Comparison of ENCODE assay signal across 12 cellular contexts in the genomic region with DNA sequence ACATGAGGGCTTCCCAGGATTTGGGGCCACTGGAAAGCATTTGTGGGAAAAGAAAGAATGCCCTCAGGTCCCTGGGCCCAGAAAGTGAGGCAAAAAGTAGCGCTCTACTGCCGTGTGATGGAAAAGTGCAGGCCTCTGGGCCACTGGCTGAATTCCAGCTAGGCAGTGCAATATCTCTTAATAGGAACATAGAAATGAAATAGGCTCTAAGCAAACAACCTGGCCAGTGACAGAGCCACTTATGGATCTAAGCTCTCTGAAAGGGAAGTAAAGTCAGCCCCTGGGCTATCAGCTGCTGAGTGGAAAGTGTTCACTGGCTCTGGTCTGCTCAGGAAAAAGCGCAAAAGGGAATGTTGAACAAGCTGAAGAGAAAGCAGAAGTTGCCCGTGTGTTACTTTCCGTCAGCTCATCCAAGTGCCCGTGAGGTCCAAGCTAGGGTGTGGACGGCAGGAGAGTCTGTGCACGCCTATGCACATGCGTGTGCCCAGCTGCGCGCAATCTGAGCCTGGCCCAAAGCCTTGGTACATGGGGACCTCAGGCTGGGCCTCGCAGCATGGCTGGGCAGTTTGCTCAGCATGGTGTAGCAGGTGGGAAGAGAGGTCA.
A peak's percentile ranks its signal among the peaks of the same experiment; 100 is the strongest.
DNase-seq lines count a peak whose midpoint lies in the region; ATAC-seq and TF ChIP-seq lines count a peak whose summit lies in the region.
"Had no signal": no experiment of that assay in that cellular context is flagged by ENCODE, and none has a peak within 500 bp of the region (broad histone marks: within the 10 kb centered on the region; RNA-seq: fewer than 3 reads in every experiment).

No MANE protein-coding gene starts in this region.

- H2BK15ac ChIP-seq in IMR-90 (ENCODE audit: low read depth, low read length) = no peak overlapping the region

- H3K27me3 ChIP-seq in IMR-90 (ENCODE audit: control insufficient read depth, insufficient read depth, low read length) (peaks cover 6% of the 10 kb centered on the region), ascending aorta (no peaks in the 10 kb centered on the region)

- no peaks in the 10 kb centered on the region for H4K20me1 ChIP-seq in IMR-90 (ENCODE audit: insufficient read depth, low read length)

- no peak overlapping the region for H3K23ac ChIP-seq in IMR-90 (ENCODE audit: low read depth, low read length)

- no peak for DNase-seq in IMR-90
- peak; percentile 72 for DNase-seq in SKM-1 treated with dmso at 0.1 percent for 144 hours (lab: John Stamatoyannopoulos, UW; ENCODE audit: unreplicated experiment)
- peak; percentile 68 for DNase-seq in Right ventricle myocardium superior
- peak; percentile 68 for DNase-seq in sciatic nerve (ENCODE audit: low spot score)
- DNase-seq in activated CD8-positive, alpha-beta T cell treated with anti-CD3 and anti-CD28 coated beads, Interleukin-2, amount 10 ng/mL, durations not matched to agents 7 days and 5 days = no peak
- DNase-seq in T-helper 2 cell = no peak
- DNase-seq in ascending aorta (ENCODE audit: low spot score in 2 of 2) = no peak
- DNase-seq in activated CD4-positive, alpha-beta T cell treated with anti-CD3 and anti-CD28 coated beads for 4 hours = no peak
- DNase-seq: activated CD4-positive, CD25-positive, alpha-beta regulatory T cell treated with anti-CD3 and anti-CD28 coated beads, Interleukin-2, amount 50 U/mL, for 72 hours; CD4-positive, CD25-positive, alpha-beta regulatory T cell; NCI-H2107 had no signal

- no peak overlapping the region for H4K5ac ChIP-seq in IMR-90 (ENCODE audit: low read depth, low read length)

- H2BK120ac ChIP-seq in IMR-90 (ENCODE audit: low read depth, low read length) = no peak overlapping the region

- BruUV-seq in IMR-90 (replicated peaks; lab: Mats Ljungman, UMichigan) = no TSS peak

- H3K36me3 ChIP-seq in IMR-90 (ENCODE audit: control insufficient read depth, insufficient read depth, low read length) (no peaks in the 10 kb centered on the region), ascending aorta (no peaks in the 10 kb centered on the region)

- H3K79me1 ChIP-seq in IMR-90 (ENCODE audit: low read depth in 1 of 2, low read length in 2 of 2) = no peaks in the 10 kb centered on the region

- H3K27ac ChIP-seq in IMR-90 (ENCODE audit: insufficient read depth, low read length) (no peak overlapping the region), ascending aorta (peak overlapping the region in 1 of 2 donors; percentile 56)

- H4K8ac ChIP-seq in IMR-90 (ENCODE audit: low read depth in 2 of 2, low read length in 2 of 2) = no peak overlapping the region

- no peak overlapping the region for H3K18ac ChIP-seq in IMR-90 (ENCODE audit: low read depth, low read length)

- H3K4ac ChIP-seq in IMR-90 (ENCODE audit: low read depth, low read length) = no peak overlapping the region

- H3K14ac ChIP-seq in IMR-90 (replicated peaks; ENCODE audit: low read depth, low read length) = no peak overlapping the region

- H4K91ac ChIP-seq in IMR-90 (ENCODE audit: insufficient read depth, low read depth, low read length) = no peak overlapping the region

- intact Hi-C loops in IMR-90 (cut with micrococcal nuclease) = no loop called here
- intact Hi-C loops in Right ventricle myocardium superior (cut with DNase I) = no loop called here
- intact Hi-C loops in sciatic nerve (cut with DNase I) = no loop called here
- intact Hi-C loops in ascending aorta (cut with DNase I) = no loop called here

- no peak overlapping the region for H2AK9ac ChIP-seq in IMR-90 (replicated peaks; ENCODE audit: low read depth, low read length, poor library complexity)

- H3K9me3 ChIP-seq in IMR-90 (ENCODE audit: control insufficient read depth, insufficient read depth, low read length) = no peaks in the 10 kb centered on the region
- H3K9me3 ChIP-seq in ascending aorta = no peaks in the 10 kb centered on the region

- dilution Hi-C loops in IMR-90 (cut with HindIII; ENCODE audit: low sequenced_read_pairs, unreplicated experiment) = no loop called here

- no peak overlapping the region for H3K9ac ChIP-seq in IMR-90 (ENCODE audit: low read depth, low read length)

- H3K27ac Mint-ChIP-seq in activated CD8-positive, alpha-beta T cell treated with anti-CD3 and anti-CD28 coated beads, Interleukin-2, amount 10 ng/mL, durations not matched to agents 7 days and 5 days = no peak overlapping the region
- H3K27ac Mint-ChIP-seq: CD4-positive, CD25-positive, alpha-beta regulatory T cell had no signal

- POLR2A ChIA-PET in IMR-90 (lab: Charles Lee; ENCODE audit: unreplicated experiment) = no interaction called here
- POLR2A ChIA-PET in activated CD8-positive, alpha-beta T cell treated with anti-CD3 and anti-CD28 coated beads, Interleukin-2, amount 10 ng/mL, durations not matched to agents 7 days and 5 days (lab: Charles Lee) = no interaction called here

- in situ Hi-C loops in IMR-90 (cut with MboI; ENCODE audit: low sequenced_read_pairs) = no loop called here

- no peaks in the 10 kb centered on the region for H3K36me3 Mint-ChIP-seq in activated CD8-positive, alpha-beta T cell treated with anti-CD3 and anti-CD28 coated beads, Interleukin-2, amount 10 ng/mL, durations not matched to agents 7 days and 5 days (ENCODE audit: low read depth)
- H3K36me3 Mint-ChIP-seq: CD4-positive, CD25-positive, alpha-beta regulatory T cell had no signal

- H3K4me1 ChIP-seq in IMR-90 (ENCODE audit: control insufficient read depth, insufficient read depth, low read length) (no peaks in the 10 kb centered on the region), ascending aorta (peaks cover 0 to 5% of the 10 kb centered on the region in 2 donors)

- peak overlapping the region; percentile 14 for H2AFZ ChIP-seq in IMR-90 (replicated peaks; ENCODE audit: low read length, poor library complexity)

- no peak overlapping the region for H3K56ac ChIP-seq in IMR-90 (ENCODE audit: extremely low read depth, insufficient read depth, low read length)

- no peaks in the 10 kb centered on the region for H3K9me3 Mint-ChIP-seq in activated CD8-positive, alpha-beta T cell treated with anti-CD3 and anti-CD28 coated beads, Interleukin-2, amount 10 ng/mL, durations not matched to agents 7 days and 5 days (ENCODE audit: insufficient read depth)
- H3K9me3 Mint-ChIP-seq: CD4-positive, CD25-positive, alpha-beta regulatory T cell had no signal

- peaks cover 5% of the 10 kb centered on the region for H3K4me1 Mint-ChIP-seq in activated CD8-positive, alpha-beta T cell treated with anti-CD3 and anti-CD28 coated beads, Interleukin-2, amount 10 ng/mL, durations not matched to agents 7 days and 5 days (ENCODE audit: low read depth)

- no peak for TF ChIP-seq RAD21 in IMR-90 (IDR thresholded peaks at IDR 0.05; ENCODE audit: low read length)

- no peak overlapping the region for H3K4me3 Mint-ChIP-seq in activated CD8-positive, alpha-beta T cell treated with anti-CD3 and anti-CD28 coated beads, Interleukin-2, amount 10 ng/mL, durations not matched to agents 7 days and 5 days
- H3K4me3 Mint-ChIP-seq: CD4-positive, CD25-positive, alpha-beta regulatory T cell had no signal

- no peak for TF ChIP-seq POLR2A in IMR-90 (IDR thresholded peaks at IDR 0.05; ENCODE audit: low read depth, low read length)

- CTCF ChIA-PET in IMR-90 (lab: Yijun Ruan, JAX) = interaction anchor here (1.2 kb wide), 1 partner anchor 22 kb away, joined by 3 read pairs; no protein-coding TSS in a partner anchor
- CTCF ChIA-PET in activated CD8-positive, alpha-beta T cell treated with anti-CD3 and anti-CD28 coated beads, Interleukin-2, amount 10 ng/mL, durations not matched to agents 7 days and 5 days (lab: Charles Lee) = no interaction called here

- H2AK5ac ChIP-seq in IMR-90 (ENCODE audit: low read depth, low read length) = no peak overlapping the region

- no peak overlapping the region for H2BK5ac ChIP-seq in IMR-90 (ENCODE audit: low read depth, low read length, poor library complexity, severe bottlenecking)

- no peaks in the 10 kb centered on the region for H3K27me3 Mint-ChIP-seq in activated CD8-positive, alpha-beta T cell treated with anti-CD3 and anti-CD28 coated beads, Interleukin-2, amount 10 ng/mL, durations not matched to agents 7 days and 5 days (ENCODE audit: low read depth)
- H3K27me3 Mint-ChIP-seq: CD4-positive, CD25-positive, alpha-beta regulatory T cell had no signal

- H3K9me1 ChIP-seq in IMR-90 (ENCODE audit: insufficient read depth, low read length) = no peaks in the 10 kb centered on the region; the same call in 1 of the 2 replicates

- no peak overlapping the region for H3K4me3 ChIP-seq in IMR-90 (ENCODE audit: insufficient read depth, low read depth, low read length)
- peak overlapping the region in 1 of 2 donors; percentile 22 for H3K4me3 ChIP-seq in ascending aorta

- ATAC-seq in IMR-90 (ENCODE audit: low read depth) = no peak
- ATAC-seq in Right ventricle myocardium superior (ENCODE audit: poor library complexity) = peak; percentile 88
- peak; percentile 70 for ATAC-seq in sciatic nerve
- ATAC-seq in activated CD8-positive, alpha-beta T cell treated with anti-CD3 and anti-CD28 coated beads, Interleukin-2, amount 10 ng/mL, durations not matched to agents 7 days and 5 days = no peak
- ATAC-seq: left colon had no signal

- WGBS in IMR-90 (ENCODE audit: extremely low coverage in 2 of 2, insufficient read length in 1 of 2), 2 experiments = 84% methylated on average over 6 of the region's 12 CpGs; no CpG with 5 or more reads in 1 of the 2 experiments

- H3K4me2 ChIP-seq in IMR-90 (ENCODE audit: low read depth, low read length) = no peak overlapping the region; the same call in 1 of the 2 replicates

- TF ChIP-seq CTCF in IMR-90 (conservative IDR thresholded peaks at IDR 0.05; ENCODE audit: low read depth, low read length) (no peak), ascending aorta (IDR thresholded peaks at IDR 0.05) (no peak)

- H2BK20ac ChIP-seq in IMR-90 (ENCODE audit: low read depth, low read length) = no peak overlapping the region

TF ChIP-seq in IMR-90, 13 proteins besides CTCF, POLR2A, EP300 and RAD21 (continues in another document):
- no peak for TF ChIP-seq NFE2L2 (IDR thresholded peaks at IDR 0.05; ENCODE audit: low read depth, low read length)
- TF ChIP-seq RCOR1 (IDR thresholded peaks at IDR 0.05; ENCODE audit: insufficient replicate concordance, low read length) = no peak
- TF ChIP-seq MAFK (IDR thresholded peaks at IDR 0.05; ENCODE audit: low read depth, low read length) = no peak
- no peak for TF ChIP-seq CHD1 (IDR thresholded peaks at IDR 0.05; ENCODE audit: low read depth, low read length)
- TF ChIP-seq ELK1 (IDR thresholded peaks at IDR 0.05; ENCODE audit: borderline replicate concordance, low read depth, low read length) = no peak
- no peak for TF ChIP-seq MAZ (IDR thresholded peaks at IDR 0.05; ENCODE audit: borderline replicate concordance, low read depth, low read length)
- no peak for TF ChIP-seq MXI1 (IDR thresholded peaks at IDR 0.05; ENCODE audit: borderline replicate concordance, low read depth, low read length)

Comparison
In these comparisons a context has a peak if more than half of its experiments do, and no peak if none do; other contexts are left out.
1. ATAC-seq: peak in Right ventricle myocardium superior (single experiment) and sciatic nerve (single experiment); none in IMR-90 (single experiment) and activated CD8-positive, alpha-beta T cell treated with anti-CD3 and anti-CD28 coated beads, Interleukin-2, amount 10 ng/mL, durations not matched to agents 7 days and 5 days (single experiment).
2. DNase-seq: peak in SKM-1 treated with dmso at 0.1 percent for 144 hours (single experiment), Right ventricle myocardium superior (single experiment) and sciatic nerve (single experiment); none in IMR-90 (single experiment), activated CD8-positive, alpha-beta T cell treated with anti-CD3 and anti-CD28 coated beads, Interleukin-2, amount 10 ng/mL, durations not matched to agents 7 days and 5 days (single experiment), T-helper 2 cell (0 of 5), ascending aorta (0 of 2) and activated CD4-positive, alpha-beta T cell treated with anti-CD3 and anti-CD28 coated beads for 4 hours (0 of 2).